ENCODE assay signal across 22 cellular contexts in the genomic region with DNA sequence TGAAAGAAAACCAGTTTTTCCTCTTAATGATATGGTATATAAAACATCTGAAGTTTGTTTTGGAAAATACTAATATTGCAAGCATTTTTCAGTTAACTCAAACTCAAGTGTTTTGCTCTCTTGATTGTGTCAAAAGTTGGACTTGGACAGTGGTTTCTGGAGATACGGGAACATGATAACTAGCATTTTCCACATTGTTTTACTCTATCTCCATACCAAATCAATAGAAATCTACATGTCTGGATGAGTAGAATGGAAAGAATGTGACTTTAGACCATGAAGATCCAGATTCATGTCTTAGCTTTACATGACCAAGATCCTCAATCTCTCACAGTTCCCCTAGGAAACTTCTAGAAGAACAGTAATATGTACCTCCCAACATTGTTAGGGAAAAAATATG.
"Had no signal": no experiment of that assay in that cellular context is flagged by ENCODE, and none has a peak within 500 bp of the region (broad histone marks: within the 10 kb centered on the region; RNA-seq: fewer than 3 reads in every experiment).

No MANE protein-coding gene starts in this region.

- H3K4me3 Mint-ChIP-seq: activated CD8-positive, alpha-beta memory T cell treated with anti-CD3 and anti-CD28 coated beads, Interleukin-2, amount 10 ng/mL, durations not matched to agents 7 days and 5 days; activated naive CD4-positive, alpha-beta T cell treated with anti-CD3 and anti-CD28 coated beads, Interleukin-2, amount 50 U/mL, for 24 hours; immature natural killer cell; naive thymus-derived CD4-positive, alpha-beta T cell; stimulated activated naive CD8-positive, alpha-beta T cell treated with anti-CD3 and anti-CD28 coated beads, Interleukin-15, amount 100 ng/mL, for 72 hours had no signal

- H3K4me1 ChIP-seq: colonic mucosa, heart left ventricle, pancreas, testis, upper lobe of right lung had no signal

- H3K9me3 ChIP-seq: colonic mucosa, gastrocnemius medialis, heart left ventricle, pancreas, testis, upper lobe of right lung had no signal

- H3K36me3 ChIP-seq: colonic mucosa, gastrocnemius medialis, heart left ventricle, pancreas, upper lobe of right lung had no signal

- H3K36me3 Mint-ChIP-seq: activated CD8-positive, alpha-beta memory T cell treated with anti-CD3 and anti-CD28 coated beads, Interleukin-2, amount 10 ng/mL, durations not matched to agents 7 days and 5 days had no signal

- H3K4me3 ChIP-seq: colonic mucosa, gastrocnemius medialis, heart left ventricle, lung, pancreas, testis, upper lobe of right lung had no signal

- DNase-seq: activated CD4-positive, alpha-beta T cell treated with anti-CD3 and anti-CD28 coated beads for 1 hour; activated CD4-positive, alpha-beta T cell treated with anti-CD3 and anti-CD28 coated beads, Interleukin-2, amount 50 U/mL, for 4 hours; activated CD8-positive, alpha-beta memory T cell treated with anti-CD3 and anti-CD28 coated beads, Interleukin-2, amount 10 ng/mL, durations not matched to agents 7 days and 5 days; activated T-cell treated with anti-CD3 and anti-CD28 coated beads, Interleukin-2, amount 50 U/mL, for 1 hour; amniotic stem cell; central memory CD4-positive, alpha-beta T cell; colonic mucosa; heart left ventricle; immature natural killer cell; naive thymus-derived CD4-positive, alpha-beta T cell; pancreas; stimulated activated CD4-positive, alpha-beta T cell treated with anti-CD3 and anti-CD28 coated beads, Interleukin-1b, Interleukin-23, amount 100 ng/mL, for 48 hours; stimulated activated naive CD8-positive, alpha-beta T cell treated with anti-CD3 and anti-CD28 coated beads, Interleukin-15, amount 100 ng/mL, for 72 hours; testis; upper lobe of right lung had no signal

- H3K27ac Mint-ChIP-seq: activated CD8-positive, alpha-beta memory T cell treated with anti-CD3 and anti-CD28 coated beads, Interleukin-2, amount 10 ng/mL, durations not matched to agents 7 days and 5 days; activated naive CD4-positive, alpha-beta T cell treated with anti-CD3 and anti-CD28 coated beads, Interleukin-2, amount 50 U/mL, for 24 hours; immature natural killer cell; naive thymus-derived CD4-positive, alpha-beta T cell; stimulated activated naive CD8-positive, alpha-beta T cell treated with anti-CD3 and anti-CD28 coated beads, Interleukin-15, amount 100 ng/mL, for 72 hours had no signal

- H3K27ac ChIP-seq: colonic mucosa, heart left ventricle, pancreas, testis, upper lobe of right lung, VCaP had no signal

- H3K27me3 Mint-ChIP-seq: activated CD8-positive, alpha-beta memory T cell treated with anti-CD3 and anti-CD28 coated beads, Interleukin-2, amount 10 ng/mL, durations not matched to agents 7 days and 5 days; activated naive CD4-positive, alpha-beta T cell treated with anti-CD3 and anti-CD28 coated beads, Interleukin-2, amount 50 U/mL, for 24 hours; brain; naive thymus-derived CD4-positive, alpha-beta T cell; stimulated activated naive CD8-positive, alpha-beta T cell treated with anti-CD3 and anti-CD28 coated beads, Interleukin-15, amount 100 ng/mL, for 72 hours had no signal

- H3K4me1 Mint-ChIP-seq: immature natural killer cell had no signal

- H3K9me3 Mint-ChIP-seq: activated naive CD4-positive, alpha-beta T cell treated with anti-CD3 and anti-CD28 coated beads, Interleukin-2, amount 50 U/mL, for 24 hours; brain; immature natural killer cell; stimulated activated naive CD8-positive, alpha-beta T cell treated with anti-CD3 and anti-CD28 coated beads, Interleukin-15, amount 100 ng/mL, for 72 hours had no signal

- ATAC-seq: esophagus mucosa; heart left ventricle; naive thymus-derived CD4-positive, alpha-beta T cell; pancreas; sciatic nerve; upper lobe of right lung had no signal

- H3K27me3 ChIP-seq: colonic mucosa, gastrocnemius medialis, heart left ventricle, pancreas, testis, upper lobe of right lung had no signal
